In genomic region chr7:99112097-99112496, GRCh38 we compare ENCODE assay signal across 8 cellular contexts. TPM values are rescaled to one million over a fixed set of nuclear protein-coding genes. Genes with fewer than 3 reads are reported as not detected.
DNase-seq lines count a peak whose midpoint lies in the region; ATAC-seq and TF ChIP-seq lines count a peak whose summit lies in the region.

No MANE protein-coding gene starts in this region.

- TF ChIP-seq EP300 in stomach (IDR thresholded peaks at IDR 0.05) = no peak

- WGBS in stomach, 5 donors = 22 to 44% (median 31%) methylated on average over 2 of the region's 2 CpGs

- no peaks in the 10 kb centered on the region for H3K9me3 ChIP-seq in ascending aorta
- no peaks in the 10 kb centered on the region for H3K9me3 ChIP-seq in stomach

- H3K4me3 ChIP-seq in ascending aorta (no peak overlapping the region), stomach (no peak overlapping the region)

- ATAC-seq in activated CD8-positive, alpha-beta memory T cell treated with anti-CD3 and anti-CD28 coated beads, Interleukin-2, amount 10 ng/mL, durations not matched to agents 7 days and 5 days = peak; percentile 20
- ATAC-seq in HG03095 (IDR thresholded peaks at IDR 0.05; ENCODE audit: unreplicated experiment) = peak; percentile 95

- H3K27ac Mint-ChIP-seq in activated CD8-positive, alpha-beta memory T cell treated with anti-CD3 and anti-CD28 coated beads, Interleukin-2, amount 10 ng/mL, durations not matched to agents 7 days and 5 days = no peak overlapping the region

- H3K9me3 Mint-ChIP-seq in activated CD8-positive, alpha-beta memory T cell treated with anti-CD3 and anti-CD28 coated beads, Interleukin-2, amount 10 ng/mL, durations not matched to agents 7 days and 5 days (ENCODE audit: low read depth) = peaks cover 2% of the 10 kb centered on the region

- H3K4me1 ChIP-seq in ascending aorta (peaks cover 4 to 38% of the 10 kb centered on the region in 2 donors), stomach (peaks cover 35 to 63% (median 43%) of the 10 kb centered on the region in 4 donors)

- H3K36me3 ChIP-seq in ascending aorta = no peaks in the 10 kb centered on the region
- no peaks in the 10 kb centered on the region for H3K36me3 ChIP-seq in stomach

- TF ChIP-seq CTCF in ascending aorta (IDR thresholded peaks at IDR 0.05) (no peak), stomach (IDR thresholded peaks at IDR 0.05) (no peak)

- no peak for DNase-seq in activated CD8-positive, alpha-beta memory T cell treated with anti-CD3 and anti-CD28 coated beads, Interleukin-2, amount 10 ng/mL, durations not matched to agents 7 days and 5 days
- DNase-seq in activated CD8-positive, alpha-beta memory T cell treated with anti-CD3 and anti-CD28 coated beads, Interleukin-2, amount 50 U/mL, for 4 hours = no peak
- no peak for DNase-seq in ascending aorta (ENCODE audit: low spot score in 2 of 2)
- no peak for DNase-seq in stomach
- DNase-seq in NCI-H2107 (lab: John Stamatoyannopoulos, UW) = no peak
- no peak for DNase-seq in amniotic stem cell (lab: John Stamatoyannopoulos, UW)
- no peak for DNase-seq in SIG-M5 (lab: John Stamatoyannopoulos, UW)

- H3K27me3 ChIP-seq in ascending aorta = no peaks in the 10 kb centered on the region
- H3K27me3 ChIP-seq in stomach = no peaks in the 10 kb centered on the region

- H3K27ac ChIP-seq in ascending aorta = peak overlapping the region; percentile 11 to 22
- H3K27ac ChIP-seq in stomach = peak overlapping the region; percentile 8 to 63 (median 31)

- H3K36me3 Mint-ChIP-seq in activated CD8-positive, alpha-beta memory T cell treated with anti-CD3 and anti-CD28 coated beads, Interleukin-2, amount 10 ng/mL, durations not matched to agents 7 days and 5 days = peaks cover 22% of the 10 kb centered on the region

- no peak overlapping the region for H3K4me3 Mint-ChIP-seq in activated CD8-positive, alpha-beta memory T cell treated with anti-CD3 and anti-CD28 coated beads, Interleukin-2, amount 10 ng/mL, durations not matched to agents 7 days and 5 days

- no peak for TF ChIP-seq POLR2A in stomach (IDR thresholded peaks at IDR 0.05)

- peaks cover 26% of the 10 kb centered on the region for H3K4me1 Mint-ChIP-seq in activated CD8-positive, alpha-beta memory T cell treated with anti-CD3 and anti-CD28 coated beads, Interleukin-2, amount 10 ng/mL, durations not matched to agents 7 days and 5 days

- CTCF ChIA-PET in activated CD8-positive, alpha-beta memory T cell treated with anti-CD3 and anti-CD28 coated beads, Interleukin-2, amount 10 ng/mL, durations not matched to agents 7 days and 5 days (lab: Charles Lee) = interaction anchor here (0.6 to 1.3 kb wide), 4 partner anchors 9 to 247 kb away, joined by 3 read pairs; no protein-coding TSS in a partner anchor

- H3K27me3 Mint-ChIP-seq in activated CD8-positive, alpha-beta memory T cell treated with anti-CD3 and anti-CD28 coated beads, Interleukin-2, amount 10 ng/mL, durations not matched to agents 7 days and 5 days = no peaks in the 10 kb centered on the region

- intact Hi-C loops in ascending aorta (cut with DNase I) (no loop called here), stomach (cut with DNase I; ENCODE audit: low total_unique reads) (no loop called here)

RNA-seq across cellular contexts. Expression of gene SMURF1, which starts 31.8 kb away (rescaled TPM):
- 10 to 100 TPM; 12.9 to 13.9 TPM for total RNA-seq in activated CD8-positive, alpha-beta memory T cell treated with anti-CD3 and anti-CD28 coated beads, Interleukin-2, amount 10 ng/mL, durations not matched to agents 7 days and 5 days
- total RNA-seq in ascending aorta = 26.5 TPM
- total RNA-seq in stomach = 10 to 100 TPM; 28.6 to 46.8 (median 36.5) TPM
- polyA plus RNA-seq in stomach = 10 to 100 TPM in 1 of 3 donors, 1 to 10 TPM in 2; 8.0 to 14.8 (median 9.4) TPM
